Comparison of ENCODE assay signal across 14 cellular contexts in the genomic region with DNA sequence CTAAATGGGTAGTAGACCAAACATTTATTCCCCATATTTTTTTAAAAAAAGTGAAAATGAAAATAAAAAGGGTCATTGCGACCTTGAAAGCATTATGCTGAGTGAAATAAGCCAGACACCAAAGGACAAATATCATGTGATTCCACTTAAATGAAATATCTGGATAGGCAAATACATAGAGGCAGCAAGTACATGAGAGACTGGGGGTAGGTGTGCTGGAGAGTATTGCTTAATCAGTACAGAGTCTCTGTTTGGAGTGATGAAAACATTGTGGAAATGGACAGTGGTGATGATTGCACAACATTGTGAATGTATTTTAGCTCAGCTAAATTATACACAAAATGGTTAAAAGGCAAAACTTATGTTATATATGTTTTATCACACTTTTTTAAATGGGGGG.
A peak's percentile ranks its signal among the peaks of the same experiment; 100 is the strongest.
DNase-seq lines count a peak whose midpoint lies in the region; FAIRE-seq and TF ChIP-seq lines count a peak whose summit lies in the region.
"Had no signal": no experiment of that assay in that cellular context is flagged by ENCODE, and none has a peak within 500 bp of the region (broad histone marks: within the 10 kb centered on the region; RNA-seq: fewer than 3 reads in every experiment).

No MANE protein-coding gene starts in this region.

- no peak overlapping the region for H3K23ac ChIP-seq in H1 (ENCODE audit: insufficient read length)

- H3K4me1 ChIP-seq in HUES48 (ENCODE audit: control insufficient read depth, insufficient read depth, low read length) (peaks cover 51% of the 10 kb centered on the region), H1 (replicated peaks in 1 of 4; ENCODE audit: control insufficient read depth in 3 of 4, insufficient read depth in 4 of 4, low read length in 3 of 4) (peaks cover 3 to 20% (median 11%) of the 10 kb centered on the region in 4 experiments; a peak in 6 of 7 replicates)
- H3K4me1 ChIP-seq: Peyer's patch had no signal

- H3K9ac ChIP-seq in HUES48 (ENCODE audit: low read depth, low read length), result no peak overlapping the region; the same call in 1 of the 2 replicates
- no peak overlapping the region for H3K9ac ChIP-seq in H1 (replicated peaks in 1 of 4; ENCODE audit: extremely low read depth in 1 of 4, low read depth in 3 of 4, low read length in 3 of 4)
- H3K9ac ChIP-seq in neural cell (ENCODE audit: low read length), result no peak overlapping the region

- no peak overlapping the region for H2AK5ac ChIP-seq in H1 (ENCODE audit: low read depth, low read length)

- peak overlapping the region; percentile 75 for H3K27ac ChIP-seq in HUES48 (ENCODE audit: low read depth, low read length)
- no peak overlapping the region for H3K27ac ChIP-seq in H1 (ENCODE audit: low read depth, low read length)
- H3K27ac ChIP-seq in neural cell (ENCODE audit: low read length), result no peak overlapping the region
- H3K27ac ChIP-seq: Peyer's patch had no signal

- no peak overlapping the region for H4K8ac ChIP-seq in H1 (ENCODE audit: extremely low read depth, insufficient read depth, low read length)

- H3K23me2 ChIP-seq in H1 (ENCODE audit: low read depth, low read length), result no peaks in the 10 kb centered on the region

- TF ChIP-seq EP300 in H1 (IDR thresholded peaks at IDR 0.05; ENCODE audit: borderline replicate concordance in 1 of 2, low read depth in 2 of 2, low read length in 2 of 2), result no peak
- TF ChIP-seq EP300 in neural cell (conservative IDR thresholded peaks at IDR 0.05; ENCODE audit: poor library complexity, severe bottlenecking), result no peak

- peak overlapping the region; percentile 20; the same call in 1 of the 2 replicates for H3K18ac ChIP-seq in H1 (ENCODE audit: extremely low read depth, low read length)

- H3K79me2 ChIP-seq in H1 (ENCODE audit: control insufficient read depth in 1 of 2, insufficient read depth in 2 of 2, low read length in 2 of 2) (no peaks in the 10 kb centered on the region), neural cell (replicated peaks; ENCODE audit: insufficient read depth, low read length) (no peaks in the 10 kb centered on the region)

- H3F3A ChIP-seq in neural cell (ENCODE audit: insufficient read depth, low read length, poor library complexity, severe bottlenecking), result no peaks in the 10 kb centered on the region

- no peak overlapping the region for H2BK15ac ChIP-seq in H1 (ENCODE audit: low read length)

- TF ChIP-seq CTCF in H1 (IDR thresholded peaks at IDR 0.05; ENCODE audit: control extremely low read depth in 1 of 3, insufficient read depth in 1 of 3, low read depth in 1 of 3, low read length in 3 of 3) (no peak), neural cell (IDR thresholded peaks at IDR 0.05; ENCODE audit: poor library complexity, severe bottlenecking) (no peak)

- peak overlapping the region; percentile 61 for H4K91ac ChIP-seq in H1 (replicated peaks; ENCODE audit: insufficient read length, low read length)

- no peak overlapping the region for H3K56ac ChIP-seq in H1 (replicated peaks; ENCODE audit: insufficient read length, low read depth, low read length)

- peak overlapping the region; percentile 53; the same call in 1 of the 2 replicates for H2BK5ac ChIP-seq in H1 (ENCODE audit: low read depth, low read length)

- DNase-seq in NCI-H2029 treated with DMSO at 0.1 percent for 48 hours (lab: John Stamatoyannopoulos, UW) (peak; percentile 60), H1 (ENCODE audit: low read depth in 1 of 2, low spot score in 2 of 2) (no peak), SW 1271 (lab: John Stamatoyannopoulos, UW) (no peak), NCI-H146 (lab: John Stamatoyannopoulos, UW) (no peak), ureter (ENCODE audit: low spot score) (no peak)
- no peak for DNase-seq in stimulated activated CD4-positive, alpha-beta T cell treated with anti-CD3 and anti-CD28 coated beads, Interleukin-2, amount 100 ng/mL, for 48 hours
- DNase-seq: activated CD4-positive, alpha-beta T cell treated with anti-CD3 and anti-CD28 coated beads, Interleukin-2, amount 50 U/mL, for 4 hours; aorta; C1 segment of cervical spinal cord; Peyer's patch; retina had no signal

- WGBS in H1 (ENCODE audit: extremely low coverage in 1 of 2, insufficient coverage in 1 of 2, insufficient read length in 1 of 2, insufficient replicate concordance in 2 of 2, low coverage in 1 of 2, low lambda C conversion rate in 2 of 2, missing lambda C conversion rate in 1 of 2), 2 experiments, result 81% methylated on average over 1 of the region's 1 CpG; no CpG with 5 or more reads in 1 of the 2 experiments

- 0 out of 2 replicates have a peak overlapping the region, but pooled peaks have one; percentile 10 for H2BK20ac ChIP-seq in H1 (ENCODE audit: low read length)

- H4K20me1 ChIP-seq in H1 (replicated peaks in 1 of 2; ENCODE audit: control insufficient read depth in 1 of 2, insufficient read depth in 2 of 2, low read length in 2 of 2) (no peaks in the 10 kb centered on the region), neural cell (ENCODE audit: insufficient read depth) (no peaks in the 10 kb centered on the region)

- H3K4me3 ChIP-seq in HUES48 (ENCODE audit: low read depth, low read length), result no peak overlapping the region
- H3K4me3 ChIP-seq in H1 (ENCODE audit: extremely low read depth in 1 of 4, insufficient read depth in 2 of 4, low read depth in 3 of 4, low read length in 4 of 4), result no peak overlapping the region
- no peak overlapping the region for H3K4me3 ChIP-seq in neural cell (ENCODE audit: low read length)
- H3K4me3 ChIP-seq: Peyer's patch had no signal

- no peaks in the 10 kb centered on the region for H3K36me3 ChIP-seq in HUES48 (ENCODE audit: control insufficient read depth, insufficient read depth, low read length)
- H3K36me3 ChIP-seq in H1 (ENCODE audit: control insufficient read depth in 2 of 4, insufficient read depth in 4 of 4, low read length in 3 of 4), result no peaks in the 10 kb centered on the region
- H3K36me3 ChIP-seq in neural cell (ENCODE audit: insufficient read depth, low read length), result no peaks in the 10 kb centered on the region
- H3K36me3 ChIP-seq: Peyer's patch had no signal

- H2AFZ ChIP-seq in H1 (ENCODE audit: low read length) (no peak overlapping the region), neural cell (ENCODE audit: low read depth, low read length) (peak overlapping the region; percentile 79)

- H3K79me1 ChIP-seq in H1 (ENCODE audit: low read depth, low read length), result no peaks in the 10 kb centered on the region

- H2BK12ac ChIP-seq in H1 (ENCODE audit: low read depth, low read length), result no peak overlapping the region; the same call in 1 of the 2 replicates

- H3K9me3 ChIP-seq in HUES48 (ENCODE audit: control insufficient read depth, insufficient read depth, low read length), result no peaks in the 10 kb centered on the region; the same call in none of the 2 replicates
- no peaks in the 10 kb centered on the region for H3K9me3 ChIP-seq in H1 (ENCODE audit: insufficient read depth in 2 of 2, low read depth in 1 of 2, low read length in 1 of 2)
- H3K9me3 ChIP-seq in neural cell (ENCODE audit: low read length), result no peaks in the 10 kb centered on the region

- peak overlapping the region; percentile 51 for H4K5ac ChIP-seq in H1 (ENCODE audit: insufficient read length, low read depth, low read length)

- H3K4ac ChIP-seq in H1 (replicated peaks; ENCODE audit: insufficient read length, low read depth, low read length), result no peak overlapping the region

- no peak for FAIRE-seq in H1 (lab: Jason Lieb, UNC)
- FAIRE-seq: islet of Langerhans had no signal

- TF ChIP-seq POLR2A in H1 (IDR thresholded peaks at IDR 0.05; ENCODE audit: control extremely low read depth in 1 of 2, low read depth in 2 of 2, low read length in 2 of 2), result no peak

- POLR2A ChIA-PET in H1 (lab: Charles Lee; ENCODE audit: partially characterized antibody), result interaction anchor here (0.9 to 1.8 kb wide), 5 partner anchors 37 to 213 kb away, joined by 3 to 7 read pairs (median 4); no protein-coding TSS in a partner anchor

- H3K27me3 ChIP-seq in HUES48 (ENCODE audit: control insufficient read depth, insufficient read depth, low read length) (no peaks in the 10 kb centered on the region), H1 (replicated peaks in 1 of 4; ENCODE audit: control insufficient read depth in 3 of 4, extremely low read depth in 1 of 4, insufficient read depth in 3 of 4, low read length in 3 of 4) (no peaks in the 10 kb centered on the region), neural cell (ENCODE audit: insufficient read depth, low read depth, low read length) (no peaks in the 10 kb centered on the region)
- H3K27me3 ChIP-seq: Peyer's patch had no signal

- no peak overlapping the region for H3K14ac ChIP-seq in H1 (ENCODE audit: insufficient read length)

- no peaks in the 10 kb centered on the region for H3K9me2 ChIP-seq in neural cell (ENCODE audit: insufficient read depth, low read length)

- H3K4me2 ChIP-seq in H1 (ENCODE audit: insufficient read depth in 1 of 2, low read depth in 2 of 2, low read length in 2 of 2) (no peak overlapping the region), neural cell (ENCODE audit: low read length) (no peak overlapping the region)

- H2BK120ac ChIP-seq in H1 (replicated peaks; ENCODE audit: low read depth, low read length), result peak overlapping the region; percentile 94

- CTCF ChIA-PET in H1 (lab: Charles Lee; ENCODE audit: partially characterized antibody), result interaction anchor here (0.8 kb wide), 1 partner anchor 80 kb away, joined by 3 read pairs; no protein-coding TSS in a partner anchor

- TF ChIP-seq RAD21 in H1 (IDR thresholded peaks at IDR 0.05 in 1 of 2, conservative IDR thresholded peaks at IDR 0.05 in 1 of 2; ENCODE audit: low read depth in 2 of 2, low read length in 2 of 2) (no peak), neural cell (conservative IDR thresholded peaks at IDR 0.05) (no peak)

TF ChIP-seq in H1, 55 proteins besides CTCF, POLR2A, EP300 and RAD21:
- TF ChIP-seq ZNF274 (IDR thresholded peaks at IDR 0.05; ENCODE audit: borderline replicate concordance, extremely low read depth, low read length) (no peak), CEBPB (IDR thresholded peaks at IDR 0.05; ENCODE audit: low read depth, low read length) (peak; percentile 70)

TF ChIP-seq in neural cell, 6 proteins besides CTCF, POLR2A, EP300 and RAD21 (continues in another document):
- TF ChIP-seq EZH2 (IDR thresholded peaks at IDR 0.05; ENCODE audit: borderline replicate concordance, insufficient read depth, low read length, poor library complexity, severe bottlenecking) (no peak), POLR2AphosphoS5 (IDR thresholded peaks at IDR 0.05) (no peak), TAF1 (IDR thresholded peaks at IDR 0.05; ENCODE audit: low read depth) (no peak), MXI1 (conservative IDR thresholded peaks at IDR 0.05; ENCODE audit: poor library complexity, severe bottlenecking) (no peak)
